1 cellular context compared by ENCODE assay signal in the genomic region with DNA sequence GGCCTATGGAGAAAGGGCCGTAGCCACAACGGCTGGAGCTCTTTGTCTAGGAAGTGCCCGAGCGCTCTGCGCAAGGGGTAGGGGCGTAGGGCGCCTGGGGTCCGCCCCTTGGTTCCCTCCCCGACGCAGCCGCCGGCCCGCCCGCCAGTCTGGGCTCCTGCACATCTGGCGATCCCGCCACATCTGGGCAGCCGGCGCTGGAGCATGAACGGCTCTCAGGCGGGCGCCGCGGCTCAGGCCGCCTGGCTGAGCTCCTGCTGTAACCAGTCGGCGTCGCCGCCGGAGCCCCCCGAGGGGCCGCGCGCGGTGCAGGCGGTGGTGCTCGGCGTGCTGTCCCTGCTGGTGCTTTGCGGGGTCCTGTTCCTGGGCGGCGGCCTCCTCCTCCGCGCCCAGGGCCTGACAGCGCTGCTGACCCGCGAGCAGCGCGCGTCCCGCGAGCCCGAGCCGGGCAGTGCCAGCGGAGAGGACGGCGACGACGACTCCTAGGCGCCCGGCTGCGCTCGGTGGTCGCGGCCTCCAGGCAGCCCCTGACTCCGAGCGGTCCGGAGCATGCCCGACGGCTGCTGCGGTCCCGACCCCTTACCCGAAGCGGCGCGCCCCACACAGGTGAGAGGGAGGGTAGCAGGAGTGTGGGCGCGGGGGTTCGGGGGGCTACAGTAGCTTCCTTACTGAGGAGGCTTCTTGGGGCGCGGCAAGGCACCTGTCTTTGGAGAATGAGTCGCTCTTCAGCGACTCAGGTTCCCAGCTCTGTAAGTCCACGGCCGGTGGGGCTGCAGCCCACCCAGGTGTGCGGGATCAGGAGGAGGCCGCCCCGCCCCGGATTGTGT.
TF ChIP-seq lines count a peak whose summit lies in the region.

A gene (plus strand): TSS at position 129 of the 827 bp plus-strand sequence. CDS start 76 bp downstream, at position 205.

TF ChIP-seq in HepG2, 621 proteins besides CTCF, POLR2A, EP300 and RAD21:
- peak; percentile 43; the same call in 1 of the 2 replicates for TF ChIP-seq RBFOX2 (IDR thresholded peaks at IDR 0.05; ENCODE audit: low read depth, low read length)
- TF ChIP-seq, protein P1, sequence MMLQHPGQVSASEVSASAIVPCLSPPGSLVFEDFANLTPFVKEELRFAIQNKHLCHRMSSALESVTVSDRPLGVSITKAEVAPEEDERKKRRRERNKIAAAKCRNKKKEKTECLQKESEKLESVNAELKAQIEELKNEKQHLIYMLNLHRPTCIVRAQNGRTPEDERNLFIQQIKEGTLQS (CRISPR knock-in tag; IDR thresholded peaks at IDR 0.05) = no peak
- no peak for TF ChIP-seq SATB2 (CRISPR knock-in tag; IDR thresholded peaks at IDR 0.05)
- TF ChIP-seq, protein P2, sequence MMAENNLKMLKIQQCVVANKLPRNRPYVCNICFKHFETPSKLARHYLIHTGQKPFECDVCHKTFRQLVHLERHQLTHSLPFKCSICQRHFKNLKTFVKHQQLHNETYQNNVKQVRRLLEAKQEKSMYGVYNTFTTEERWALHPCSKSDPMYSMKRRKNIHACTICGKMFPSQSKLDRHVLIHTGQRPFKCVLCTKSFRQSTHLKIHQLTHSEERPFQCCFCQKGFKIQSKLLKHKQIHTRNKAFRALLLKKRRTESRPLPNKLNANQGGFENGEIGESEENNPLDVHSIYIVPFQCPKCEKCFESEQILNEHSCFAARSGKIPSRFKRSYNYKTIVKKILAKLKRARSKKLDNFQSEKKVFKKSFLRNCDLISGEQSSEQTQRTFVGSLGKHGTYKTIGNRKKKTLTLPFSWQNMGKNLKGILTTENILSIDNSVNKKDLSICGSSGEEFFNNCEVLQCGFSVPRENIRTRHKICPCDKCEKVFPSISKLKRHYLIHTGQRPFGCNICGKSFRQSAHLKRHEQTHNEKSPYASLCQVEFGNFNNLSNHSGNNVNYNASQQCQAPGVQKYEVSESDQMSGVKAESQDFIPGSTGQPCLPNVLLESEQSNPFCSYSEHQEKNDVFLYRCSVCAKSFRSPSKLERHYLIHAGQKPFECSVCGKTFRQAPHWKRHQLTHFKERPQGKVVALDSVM (CRISPR knock-in tag; IDR thresholded peaks at IDR 0.05) = no peak
- no peak for TF ChIP-seq WIZ (CRISPR knock-in tag; IDR thresholded peaks at IDR 0.05)
- TF ChIP-seq ZNF607 (CRISPR knock-in tag; IDR thresholded peaks at IDR 0.05; ENCODE audit: borderline replicate concordance) = no peak
- no peak for TF ChIP-seq ZNF790 (CRISPR knock-in tag; IDR thresholded peaks at IDR 0.05; ENCODE audit: borderline replicate concordance)
- TF ChIP-seq ETV5 (CRISPR knock-in tag; IDR thresholded peaks at IDR 0.05; ENCODE audit: borderline replicate concordance) = no peak
- TF ChIP-seq SPEN (CRISPR knock-in tag; IDR thresholded peaks at IDR 0.05; ENCODE audit: low read depth) = no peak
- peak; percentile 54 for TF ChIP-seq AGO2 (optimal IDR thresholded peaks at IDR 0.05; ENCODE audit: low read depth, low read length)
- TF ChIP-seq ZNF501 (CRISPR knock-in tag; IDR thresholded peaks at IDR 0.05) = no peak
- no peak for TF ChIP-seq ZNF431 (CRISPR knock-in tag; IDR thresholded peaks at IDR 0.05; ENCODE audit: borderline replicate concordance, low read depth)
- TF ChIP-seq NPAS2 (CRISPR knock-in tag; IDR thresholded peaks at IDR 0.05; ENCODE audit: borderline replicate concordance) = no peak
- no peak for TF ChIP-seq ZNF562 (CRISPR knock-in tag; IDR thresholded peaks at IDR 0.05; ENCODE audit: borderline replicate concordance)
